ENCODE assay signal across 1 cellular context in the genomic region with DNA sequence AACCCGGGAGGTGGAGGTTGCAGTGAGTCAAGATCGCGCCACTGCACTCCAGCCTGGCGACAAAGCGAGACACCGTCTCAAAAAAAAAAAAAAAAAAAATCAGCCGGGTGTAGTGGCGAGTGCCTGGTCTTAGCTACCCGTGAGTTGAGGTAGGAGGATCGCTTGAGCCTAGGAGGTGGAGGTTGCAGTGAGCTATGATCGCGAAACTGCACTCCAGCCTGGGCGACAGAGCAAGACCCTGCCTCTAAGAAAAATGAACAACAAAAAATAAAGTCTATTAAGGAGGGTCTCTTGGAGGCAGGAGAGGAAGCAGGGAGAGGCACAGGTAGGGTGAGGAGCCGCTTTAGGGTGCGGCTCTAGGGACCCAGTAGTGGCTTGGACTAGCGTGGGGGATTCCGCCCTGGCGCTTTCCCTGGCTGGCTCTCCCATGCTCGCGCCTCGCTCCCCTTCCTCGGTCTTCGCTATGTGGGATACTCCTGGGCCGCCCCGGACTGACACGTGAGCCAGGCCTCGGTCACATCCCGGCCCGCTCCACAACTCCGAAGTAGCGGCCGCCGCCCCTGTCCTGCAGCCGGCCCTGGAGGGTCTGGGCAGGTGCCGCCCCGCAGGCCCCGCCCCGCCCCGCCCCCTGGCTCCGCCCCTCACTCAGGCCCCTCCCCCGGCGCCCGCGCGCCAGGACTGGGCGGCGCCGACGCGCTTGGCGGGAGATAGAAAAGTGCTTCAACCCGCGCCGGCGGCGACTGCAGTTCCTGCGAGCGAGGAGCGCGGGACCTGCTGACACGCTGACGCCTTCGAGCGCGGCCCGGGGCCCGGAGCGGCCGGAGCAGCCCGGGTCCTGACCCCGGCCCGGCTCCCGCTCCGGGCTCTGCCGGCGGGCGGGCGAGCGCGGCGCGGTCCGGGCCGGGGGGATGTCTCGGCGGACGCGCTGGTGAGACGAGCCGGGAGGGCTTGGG.
TF ChIP-seq lines count a peak whose summit lies in the region.

A gene (plus strand): TSS at position 739 of the 953 bp plus-strand sequence. CDS start 170 bp downstream, at position 909.

TF ChIP-seq in HepG2, 621 proteins besides CTCF, POLR2A, EP300 and RAD21 (continued from another document and continues in another):
- peak; percentile 31; the same call in 1 of the 2 replicates for TF ChIP-seq FOXA3 (CRISPR knock-in tag; IDR thresholded peaks at IDR 0.05)
- no peak for TF ChIP-seq ZNF20 (CRISPR knock-in tag; IDR thresholded peaks at IDR 0.05)
- TF ChIP-seq CEBPG (CRISPR knock-in tag; IDR thresholded peaks at IDR 0.05): no peak
- TF ChIP-seq, protein P1, sequence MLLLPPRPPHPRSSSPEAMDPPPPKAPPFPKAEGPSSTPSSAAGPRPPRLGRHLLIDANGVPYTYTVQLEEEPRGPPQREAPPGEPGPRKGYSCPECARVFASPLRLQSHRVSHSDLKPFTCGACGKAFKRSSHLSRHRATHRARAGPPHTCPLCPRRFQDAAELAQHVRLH (CRISPR knock-in tag; IDR thresholded peaks at IDR 0.05; ENCODE audit: borderline replicate concordance, low read depth): peak; percentile 87; the same call in 1 of the 2 replicates
- TF ChIP-seq ZFAT (CRISPR knock-in tag; conservative IDR thresholded peaks at IDR 0.05): no peak
- no peak for TF ChIP-seq HOXA7 (CRISPR knock-in tag; IDR thresholded peaks at IDR 0.05)
- peak; percentile 66 for TF ChIP-seq POLR2AphosphoS5 (IDR thresholded peaks at IDR 0.05; ENCODE audit: low read depth, low read length)
- TF ChIP-seq CCAR2 (optimal IDR thresholded peaks at IDR 0.05; ENCODE audit: low read depth, low read length): no peak
- TF ChIP-seq ZNF3 (CRISPR knock-in tag; IDR thresholded peaks at IDR 0.05): no peak
- peak in 1 of 2 experiments; percentile 69; a peak in 2 of 4 replicates for TF ChIP-seq KLF16 (CRISPR knock-in tag; IDR thresholded peaks at IDR 0.05)
- no peak for TF ChIP-seq KDM1A (CRISPR knock-in tag; IDR thresholded peaks at IDR 0.05)
- no peak for TF ChIP-seq NFE2L1 (CRISPR knock-in tag; IDR thresholded peaks at IDR 0.05; ENCODE audit: borderline replicate concordance)
- peak; percentile 5; the same call in 1 of the 2 replicates for TF ChIP-seq ZNF772 (CRISPR knock-in tag; IDR thresholded peaks at IDR 0.05)
- TF ChIP-seq, protein P2, sequence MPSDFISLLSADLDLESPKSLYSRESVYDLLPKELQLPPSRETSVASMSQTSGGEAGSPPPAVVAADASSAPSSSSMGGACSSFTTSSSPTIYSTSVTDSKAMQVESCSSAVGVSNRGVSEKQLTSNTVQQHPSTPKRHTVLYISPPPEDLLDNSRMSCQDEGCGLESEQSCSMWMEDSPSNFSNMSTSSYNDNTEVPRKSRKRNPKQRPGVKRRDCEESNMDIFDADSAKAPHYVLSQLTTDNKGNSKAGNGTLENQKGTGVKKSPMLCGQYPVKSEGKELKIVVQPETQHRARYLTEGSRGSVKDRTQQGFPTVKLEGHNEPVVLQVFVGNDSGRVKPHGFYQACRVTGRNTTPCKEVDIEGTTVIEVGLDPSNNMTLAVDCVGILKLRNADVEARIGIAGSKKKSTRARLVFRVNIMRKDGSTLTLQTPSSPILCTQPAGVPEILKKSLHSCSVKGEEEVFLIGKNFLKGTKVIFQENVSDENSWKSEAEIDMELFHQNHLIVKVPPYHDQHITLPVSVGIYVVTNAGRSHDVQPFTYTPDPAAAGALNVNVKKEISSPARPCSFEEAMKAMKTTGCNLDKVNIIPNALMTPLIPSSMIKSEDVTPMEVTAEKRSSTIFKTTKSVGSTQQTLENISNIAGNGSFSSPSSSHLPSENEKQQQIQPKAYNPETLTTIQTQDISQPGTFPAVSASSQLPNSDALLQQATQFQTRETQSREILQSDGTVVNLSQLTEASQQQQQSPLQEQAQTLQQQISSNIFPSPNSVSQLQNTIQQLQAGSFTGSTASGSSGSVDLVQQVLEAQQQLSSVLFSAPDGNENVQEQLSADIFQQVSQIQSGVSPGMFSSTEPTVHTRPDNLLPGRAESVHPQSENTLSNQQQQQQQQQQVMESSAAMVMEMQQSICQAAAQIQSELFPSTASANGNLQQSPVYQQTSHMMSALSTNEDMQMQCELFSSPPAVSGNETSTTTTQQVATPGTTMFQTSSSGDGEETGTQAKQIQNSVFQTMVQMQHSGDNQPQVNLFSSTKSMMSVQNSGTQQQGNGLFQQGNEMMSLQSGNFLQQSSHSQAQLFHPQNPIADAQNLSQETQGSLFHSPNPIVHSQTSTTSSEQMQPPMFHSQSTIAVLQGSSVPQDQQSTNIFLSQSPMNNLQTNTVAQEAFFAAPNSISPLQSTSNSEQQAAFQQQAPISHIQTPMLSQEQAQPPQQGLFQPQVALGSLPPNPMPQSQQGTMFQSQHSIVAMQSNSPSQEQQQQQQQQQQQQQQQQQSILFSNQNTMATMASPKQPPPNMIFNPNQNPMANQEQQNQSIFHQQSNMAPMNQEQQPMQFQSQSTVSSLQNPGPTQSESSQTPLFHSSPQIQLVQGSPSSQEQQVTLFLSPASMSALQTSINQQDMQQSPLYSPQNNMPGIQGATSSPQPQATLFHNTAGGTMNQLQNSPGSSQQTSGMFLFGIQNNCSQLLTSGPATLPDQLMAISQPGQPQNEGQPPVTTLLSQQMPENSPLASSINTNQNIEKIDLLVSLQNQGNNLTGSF (CRISPR knock-in tag; IDR thresholded peaks at IDR 0.05): peak; percentile 77
- peak; percentile 71; the same call in 1 of the 2 replicates for TF ChIP-seq PCBP1 (IDR thresholded peaks at IDR 0.05; ENCODE audit: borderline replicate concordance, low read depth, low read length)
- TF ChIP-seq, protein P3, sequence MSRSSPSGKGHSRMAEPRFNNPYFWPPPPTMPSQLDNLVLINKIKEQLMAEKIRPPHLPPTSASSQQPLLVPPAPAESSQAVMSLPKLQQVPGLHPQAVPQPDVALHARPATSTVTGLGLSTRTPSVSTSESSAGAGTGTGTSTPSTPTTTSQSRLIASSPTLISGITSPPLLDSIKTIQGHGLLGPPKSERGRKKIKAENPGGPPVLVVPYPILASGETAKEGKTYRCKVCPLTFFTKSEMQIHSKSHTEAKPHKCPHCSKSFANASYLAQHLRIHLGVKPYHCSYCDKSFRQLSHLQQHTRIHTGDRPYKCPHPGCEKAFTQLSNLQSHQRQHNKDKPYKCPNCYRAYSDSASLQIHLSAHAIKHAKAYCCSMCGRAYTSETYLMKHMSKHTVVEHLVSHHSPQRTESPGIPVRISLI (CRISPR knock-in tag; IDR thresholded peaks at IDR 0.05; ENCODE audit: borderline replicate concordance): 0 out of 2 replicates have a peak, but pooled peaks have one; percentile 17
- peak; percentile 34; the same call in 1 of the 2 replicates for TF ChIP-seq ZNF567 (CRISPR knock-in tag; IDR thresholded peaks at IDR 0.05; ENCODE audit: borderline replicate concordance)
- TF ChIP-seq ZSCAN31 (CRISPR knock-in tag; IDR thresholded peaks at IDR 0.05; ENCODE audit: low read depth): 0 out of 2 replicates have a peak, but pooled peaks have one; percentile 32
- no peak for TF ChIP-seq KLF9 (CRISPR knock-in tag; IDR thresholded peaks at IDR 0.05; ENCODE audit: low read depth)
- TF ChIP-seq DNMT3B (CRISPR knock-in tag; conservative IDR thresholded peaks at IDR 0.05): no peak
- no peak; the same call in 1 of the 2 replicates for TF ChIP-seq ZNF777 (CRISPR knock-in tag; IDR thresholded peaks at IDR 0.05)
- peak; percentile 66; the same call in 1 of the 2 replicates for TF ChIP-seq ELF3 (CRISPR knock-in tag; IDR thresholded peaks at IDR 0.05)
- TF ChIP-seq, protein P4, sequence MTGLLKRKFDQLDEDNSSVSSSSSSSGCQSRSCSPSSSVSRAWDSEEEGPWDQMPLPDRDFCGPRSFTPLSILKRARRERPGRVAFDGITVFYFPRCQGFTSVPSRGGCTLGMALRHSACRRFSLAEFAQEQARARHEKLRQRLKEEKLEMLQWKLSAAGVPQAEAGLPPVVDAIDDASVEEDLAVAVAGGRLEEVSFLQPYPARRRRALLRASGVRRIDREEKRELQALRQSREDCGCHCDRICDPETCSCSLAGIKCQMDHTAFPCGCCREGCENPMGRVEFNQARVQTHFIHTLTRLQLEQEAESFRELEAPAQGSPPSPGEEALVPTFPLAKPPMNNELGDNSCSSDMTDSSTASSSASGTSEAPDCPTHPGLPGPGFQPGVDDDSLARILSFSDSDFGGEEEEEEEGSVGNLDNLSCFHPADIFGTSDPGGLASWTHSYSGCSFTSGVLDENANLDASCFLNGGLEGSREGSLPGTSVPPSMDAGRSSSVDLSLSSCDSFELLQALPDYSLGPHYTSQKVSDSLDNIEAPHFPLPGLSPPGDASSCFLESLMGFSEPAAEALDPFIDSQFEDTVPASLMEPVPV (CRISPR knock-in tag; IDR thresholded peaks at IDR 0.05): peak; percentile 68; the same call in 1 of the 2 replicates
- TF ChIP-seq, protein P5, sequence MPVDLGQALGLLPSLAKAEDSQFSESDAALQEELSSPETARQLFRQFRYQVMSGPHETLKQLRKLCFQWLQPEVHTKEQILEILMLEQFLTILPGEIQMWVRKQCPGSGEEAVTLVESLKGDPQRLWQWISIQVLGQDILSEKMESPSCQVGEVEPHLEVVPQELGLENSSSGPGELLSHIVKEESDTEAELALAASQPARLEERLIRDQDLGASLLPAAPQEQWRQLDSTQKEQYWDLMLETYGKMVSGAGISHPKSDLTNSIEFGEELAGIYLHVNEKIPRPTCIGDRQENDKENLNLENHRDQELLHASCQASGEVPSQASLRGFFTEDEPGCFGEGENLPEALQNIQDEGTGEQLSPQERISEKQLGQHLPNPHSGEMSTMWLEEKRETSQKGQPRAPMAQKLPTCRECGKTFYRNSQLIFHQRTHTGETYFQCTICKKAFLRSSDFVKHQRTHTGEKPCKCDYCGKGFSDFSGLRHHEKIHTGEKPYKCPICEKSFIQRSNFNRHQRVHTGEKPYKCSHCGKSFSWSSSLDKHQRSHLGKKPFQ (CRISPR knock-in tag; IDR thresholded peaks at IDR 0.05; ENCODE audit: insufficient replicate concordance): peak; percentile 62
- TF ChIP-seq TBX3 (IDR thresholded peaks at IDR 0.05; ENCODE audit: borderline replicate concordance): no peak
- TF ChIP-seq NFE2L2 (IDR thresholded peaks at IDR 0.05; ENCODE audit: low read length): no peak
- peak; percentile 98 for TF ChIP-seq SAP130 (CRISPR knock-in tag; IDR thresholded peaks at IDR 0.05; ENCODE audit: low read depth)
- no peak for TF ChIP-seq GTF2F1 (IDR thresholded peaks at IDR 0.05; ENCODE audit: low read length)
- TF ChIP-seq JUNB (CRISPR knock-in tag; IDR thresholded peaks at IDR 0.05; ENCODE audit: borderline replicate concordance): no peak
- TF ChIP-seq, protein P6, sequence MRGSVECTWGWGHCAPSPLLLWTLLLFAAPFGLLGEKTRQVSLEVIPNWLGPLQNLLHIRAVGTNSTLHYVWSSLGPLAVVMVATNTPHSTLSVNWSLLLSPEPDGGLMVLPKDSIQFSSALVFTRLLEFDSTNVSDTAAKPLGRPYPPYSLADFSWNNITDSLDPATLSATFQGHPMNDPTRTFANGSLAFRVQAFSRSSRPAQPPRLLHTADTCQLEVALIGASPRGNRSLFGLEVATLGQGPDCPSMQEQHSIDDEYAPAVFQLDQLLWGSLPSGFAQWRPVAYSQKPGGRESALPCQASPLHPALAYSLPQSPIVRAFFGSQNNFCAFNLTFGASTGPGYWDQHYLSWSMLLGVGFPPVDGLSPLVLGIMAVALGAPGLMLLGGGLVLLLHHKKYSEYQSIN (CRISPR knock-in tag; IDR thresholded peaks at IDR 0.05; ENCODE audit: borderline replicate concordance): no peak
- 0 out of 2 replicates have a peak, but pooled peaks have one; percentile 81 for TF ChIP-seq ZNF619 (CRISPR knock-in tag; IDR thresholded peaks at IDR 0.05)
- TF ChIP-seq ZFP62 (CRISPR knock-in tag; IDR thresholded peaks at IDR 0.05): no peak
- TF ChIP-seq, protein P7, sequence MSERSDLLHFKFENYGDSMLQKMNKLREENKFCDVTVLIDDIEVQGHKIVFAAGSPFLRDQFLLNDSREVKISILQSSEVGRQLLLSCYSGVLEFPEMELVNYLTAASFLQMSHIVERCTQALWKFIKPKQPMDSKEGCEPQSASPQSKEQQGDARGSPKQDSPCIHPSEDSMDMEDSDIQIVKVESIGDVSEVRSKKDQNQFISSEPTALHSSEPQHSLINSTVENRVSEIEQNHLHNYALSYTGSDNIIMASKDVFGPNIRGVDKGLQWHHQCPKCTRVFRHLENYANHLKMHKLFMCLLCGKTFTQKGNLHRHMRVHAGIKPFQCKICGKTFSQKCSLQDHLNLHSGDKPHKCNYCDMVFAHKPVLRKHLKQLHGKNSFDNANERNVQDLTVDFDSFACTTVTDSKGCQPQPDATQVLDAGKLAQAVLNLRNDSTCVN (CRISPR knock-in tag; IDR thresholded peaks at IDR 0.05; ENCODE audit: borderline replicate concordance): no peak
- TF ChIP-seq ZNF17 (CRISPR knock-in tag; IDR thresholded peaks at IDR 0.05): no peak
- no peak for TF ChIP-seq MIER3 (CRISPR knock-in tag; IDR thresholded peaks at IDR 0.05; ENCODE audit: borderline replicate concordance)
- TF ChIP-seq, protein P8, sequence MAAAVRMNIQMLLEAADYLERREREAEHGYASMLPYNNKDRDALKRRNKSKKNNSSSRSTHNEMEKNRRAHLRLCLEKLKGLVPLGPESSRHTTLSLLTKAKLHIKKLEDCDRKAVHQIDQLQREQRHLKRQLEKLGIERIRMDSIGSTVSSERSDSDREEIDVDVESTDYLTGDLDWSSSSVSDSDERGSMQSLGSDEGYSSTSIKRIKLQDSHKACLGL (CRISPR knock-in tag; IDR thresholded peaks at IDR 0.05): peak; percentile 81
- TF ChIP-seq, protein P9, sequence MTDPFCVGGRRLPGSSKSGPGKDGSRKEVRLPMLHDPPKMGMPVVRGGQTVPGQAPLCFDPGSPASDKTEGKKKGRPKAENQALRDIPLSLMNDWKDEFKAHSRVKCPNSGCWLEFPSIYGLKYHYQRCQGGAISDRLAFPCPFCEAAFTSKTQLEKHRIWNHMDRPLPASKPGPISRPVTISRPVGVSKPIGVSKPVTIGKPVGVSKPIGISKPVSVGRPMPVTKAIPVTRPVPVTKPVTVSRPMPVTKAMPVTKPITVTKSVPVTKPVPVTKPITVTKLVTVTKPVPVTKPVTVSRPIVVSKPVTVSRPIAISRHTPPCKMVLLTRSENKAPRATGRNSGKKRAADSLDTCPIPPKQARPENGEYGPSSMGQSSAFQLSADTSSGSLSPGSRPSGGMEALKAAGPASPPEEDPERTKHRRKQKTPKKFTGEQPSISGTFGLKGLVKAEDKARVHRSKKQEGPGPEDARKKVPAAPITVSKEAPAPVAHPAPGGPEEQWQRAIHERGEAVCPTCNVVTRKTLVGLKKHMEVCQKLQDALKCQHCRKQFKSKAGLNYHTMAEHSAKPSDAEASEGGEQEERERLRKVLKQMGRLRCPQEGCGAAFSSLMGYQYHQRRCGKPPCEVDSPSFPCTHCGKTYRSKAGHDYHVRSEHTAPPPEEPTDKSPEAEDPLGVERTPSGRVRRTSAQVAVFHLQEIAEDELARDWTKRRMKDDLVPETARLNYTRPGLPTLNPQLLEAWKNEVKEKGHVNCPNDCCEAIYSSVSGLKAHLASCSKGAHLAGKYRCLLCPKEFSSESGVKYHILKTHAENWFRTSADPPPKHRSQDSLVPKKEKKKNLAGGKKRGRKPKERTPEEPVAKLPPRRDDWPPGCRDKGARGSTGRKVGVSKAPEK (CRISPR knock-in tag; IDR thresholded peaks at IDR 0.05; ENCODE audit: borderline replicate concordance): no peak
